ENCODE assay signal across 8 cellular contexts in genomic region chr1:11655263-11656079, GRCh38. TPM values are rescaled to one million over a fixed set of nuclear protein-coding genes. Genes with fewer than 3 reads are reported as not detected.
DNase-seq lines count a peak whose midpoint lies in the region; FAIRE-seq and TF ChIP-seq lines count a peak whose summit lies in the region.

No MANE protein-coding gene starts in this region.

- H3K36me3 ChIP-seq in CD4-positive, alpha-beta memory T cell (ENCODE audit: insufficient read depth, low read length), result peaks cover 7% of the 10 kb centered on the region
- peaks cover 11% of the 10 kb centered on the region for H3K36me3 ChIP-seq in effector memory CD4-positive, alpha-beta T cell (ENCODE audit: control insufficient read depth, insufficient read depth, low read length)
- H3K36me3 ChIP-seq in neuron (ENCODE audit: insufficient read depth, low read length), result peaks cover 13% of the 10 kb centered on the region

- peak overlapping the region in 2 of 7 donors; percentile 46 to 75 for H3K27ac Mint-ChIP-seq in CD4-positive, alpha-beta memory T cell

- no peaks in the 10 kb centered on the region for H3K27me3 ChIP-seq in CD4-positive, alpha-beta memory T cell (ENCODE audit: insufficient read depth, low read length)
- H3K27me3 ChIP-seq in effector memory CD4-positive, alpha-beta T cell (replicated peaks; ENCODE audit: control insufficient read depth, insufficient read depth, low read length, poor library complexity, severe bottlenecking), result no peaks in the 10 kb centered on the region
- H3K27me3 ChIP-seq in neuron (ENCODE audit: insufficient read depth, low read length), result peaks cover 29% of the 10 kb centered on the region

- peak overlapping the region; percentile 66 to 84 (median 76) for H3K4me3 Mint-ChIP-seq in CD4-positive, alpha-beta memory T cell

- peak overlapping the region; percentile 38 for H3K27ac ChIP-seq in CD4-positive, alpha-beta memory T cell (ENCODE audit: low read depth, low read length)
- H3K27ac ChIP-seq in effector memory CD4-positive, alpha-beta T cell (ENCODE audit: insufficient read depth, low read length, poor library complexity, severe bottlenecking), result peak overlapping the region; percentile 34

- peak overlapping the region; percentile 55 to 58 for H3K4me3 ChIP-seq in CD4-positive, alpha-beta memory T cell (ENCODE audit: low read length in 2 of 2)
- peak overlapping the region; percentile 49 for H3K4me3 ChIP-seq in effector memory CD4-positive, alpha-beta T cell (ENCODE audit: insufficient read depth, low read depth, low read length, poor library complexity, severe bottlenecking)
- H3K4me3 ChIP-seq in neuron (ENCODE audit: low read length), result peak overlapping the region; percentile 80

- H3K9me3 Mint-ChIP-seq in CD4-positive, alpha-beta memory T cell, result no peaks in the 10 kb centered on the region

- H3K36me3 Mint-ChIP-seq in CD4-positive, alpha-beta memory T cell, result peaks cover under 1 to 12% of the 10 kb centered on the region in 2 donors

- POLR2A ChIA-PET in CD4-positive, alpha-beta memory T cell (lab: Charles Lee; ENCODE audit: partially characterized antibody), result interaction anchor here (0.5 to 8.1 kb wide), 10 partner anchors 8 to 393 kb away, joined by 3 to 73 read pairs (median 3); partner anchors contain the start of genes AGTRAP, FBXO6 and MTOR

- H3K4me1 Mint-ChIP-seq in CD4-positive, alpha-beta memory T cell, result peaks cover 7 to 34% (median 24%) of the 10 kb centered on the region in 4 donors

- in situ Hi-C loops in GM13976 (cut with MboI; ENCODE audit: low sequenced_read_pairs, unreplicated experiment), result loop anchor here (10.0 kb wide), 1 partner anchor 59 kb away; no protein-coding TSS in a partner anchor

- no peak for FAIRE-seq in GM12891 (lab: Jason Lieb, UNC)

- no peak overlapping the region for H2AFZ ChIP-seq in neuron (ENCODE audit: low read depth, low read length)

- no peaks in the 10 kb centered on the region for H3K27me3 Mint-ChIP-seq in CD4-positive, alpha-beta memory T cell

- no peak for TF ChIP-seq POLR2A in GM12891 (IDR thresholded peaks at IDR 0.05; ENCODE audit: low read depth, low read length)

- no peak for DNase-seq in CD4-positive, alpha-beta memory T cell
- DNase-seq in NCI-H69 (lab: John Stamatoyannopoulos, UW) (peak; percentile 24), GM13976 (ENCODE audit: low spot score) (no peak), GM12891 (ENCODE audit: insufficient read length, low spot score) (no peak), pons (ENCODE audit: low spot score) (no peak), glomerular visceral epithelial cell (ENCODE audit: extremely low spot score) (no peak)
- no peak for DNase-seq in effector memory CD4-positive, alpha-beta T cell

- TF ChIP-seq CTCF in GM13976 (IDR thresholded peaks at IDR 0.05; ENCODE audit: borderline replicate concordance, control extremely low read depth, extremely low read depth, insufficient read depth, missing control alignments), result no peak

- CTCF ChIA-PET in CD4-positive, alpha-beta memory T cell (lab: Charles Lee; ENCODE audit: partially characterized antibody), result interaction anchor here (1.5 to 4.0 kb wide), 5 partner anchors 9 to 64 kb away, joined by 6 to 22 read pairs (median 11); partner anchors contain the start of gene FBXO6

- intact Hi-C loops in CD4-positive, alpha-beta memory T cell (cut with micrococcal nuclease), result no loop called here

- H3K9me3 ChIP-seq in CD4-positive, alpha-beta memory T cell (ENCODE audit: control insufficient read depth in 1 of 2, low read length in 2 of 2), result no peaks in the 10 kb centered on the region
- no peaks in the 10 kb centered on the region for H3K9me3 ChIP-seq in effector memory CD4-positive, alpha-beta T cell (ENCODE audit: control insufficient read depth, low read length)
- no peaks in the 10 kb centered on the region for H3K9me3 ChIP-seq in neuron (ENCODE audit: low read length)

- H3K4me1 ChIP-seq in CD4-positive, alpha-beta memory T cell (ENCODE audit: insufficient read depth, low read length), result peaks cover 21% of the 10 kb centered on the region
- peaks cover 25% of the 10 kb centered on the region for H3K4me1 ChIP-seq in effector memory CD4-positive, alpha-beta T cell (ENCODE audit: control insufficient read depth, insufficient read depth, low read length, poor library complexity, severe bottlenecking)
- peaks cover 7% of the 10 kb centered on the region for H3K4me1 ChIP-seq in neuron (ENCODE audit: insufficient read depth, low read length)

TF ChIP-seq in GM12891, 5 proteins besides CTCF, POLR2A, EP300 and RAD21:
- no peak for TF ChIP-seq POU2F2 (IDR thresholded peaks at IDR 0.05; ENCODE audit: low read depth, low read length)
- no peak for TF ChIP-seq POLR2AphosphoS5 (IDR thresholded peaks at IDR 0.05; ENCODE audit: low read depth, low read length)
- TF ChIP-seq PAX5 (IDR thresholded peaks at IDR 0.05; ENCODE audit: insufficient read depth, low read length, severe bottlenecking), result no peak
- TF ChIP-seq SPI1 (IDR thresholded peaks at IDR 0.05; ENCODE audit: low read depth, low read length), result no peak
- no peak for TF ChIP-seq TAF1 (IDR thresholded peaks at IDR 0.05; ENCODE audit: low read depth, low read length)
TF ChIP-seq in GM12891: peak in this region for 0.

RNA-seq across cellular contexts. Expression of gene FBXO44, which starts 0.8 kb away (rescaled TPM):
- total RNA-seq in CD4-positive, alpha-beta memory T cell, result 10 to 100 TPM; 56.7 to 56.9 TPM
- polyA plus RNA-seq in CD4-positive, alpha-beta memory T cell, result 10 to 100 TPM in 1 of 2 donors, 1 to 10 TPM in 1; 10.0 to 11.0 TPM
- 13.6 TPM for polyA plus RNA-seq in GM12891 (2012; ENCODE audit: low read depth, missing spikeins)

RNA-seq across cellular contexts. Expression of gene FBXO2, which starts 1.2 kb away (rescaled TPM):
- total RNA-seq in CD4-positive, alpha-beta memory T cell, result 1 to 10 TPM; 4.4 to 5.1 TPM
- 1 to 10 TPM; 4.1 to 7.5 TPM for polyA plus RNA-seq in CD4-positive, alpha-beta memory T cell
- polyA plus RNA-seq in GM12891 (2012; ENCODE audit: low read depth, missing spikeins), result 0.28 TPM

RNA-seq across cellular contexts. Expression of gene FBXO6, which starts 8.5 kb away (rescaled TPM):
- total RNA-seq in CD4-positive, alpha-beta memory T cell, result 1 to 10 TPM; 3.2 to 4.3 TPM
- 10 to 100 TPM in 1 of 2 donors, 1 to 10 TPM in 1; 9.0 to 12.1 TPM for polyA plus RNA-seq in CD4-positive, alpha-beta memory T cell
- polyA plus RNA-seq in GM12891 (2012; ENCODE audit: low read depth, missing spikeins), result 13.5 TPM

RNA-seq across cellular contexts. Expression of gene MAD2L2, which starts 25.5 kb away (rescaled TPM):
- 10 to 100 TPM; 20.7 to 22.7 TPM for total RNA-seq in CD4-positive, alpha-beta memory T cell
- polyA plus RNA-seq in CD4-positive, alpha-beta memory T cell, result 10 to 100 TPM; 51.5 to 55.1 TPM
- polyA plus RNA-seq in GM12891 (2012; ENCODE audit: low read depth, missing spikeins), result 47.6 TPM

RNA-seq across cellular contexts. Expression of gene DRAXIN, which starts 36.0 kb away (rescaled TPM):
- under 1 TPM; 0.17 to 0.23 TPM for total RNA-seq in CD4-positive, alpha-beta memory T cell
- under 1 TPM in 1 of 2 donors, not detected in 1; 0.07 TPM for polyA plus RNA-seq in CD4-positive, alpha-beta memory T cell
- 0.01 TPM for polyA plus RNA-seq in GM12891 (2012; ENCODE audit: low read depth, missing spikeins)
